23 cellular contexts compared by ENCODE assay signal in the genomic region with DNA sequence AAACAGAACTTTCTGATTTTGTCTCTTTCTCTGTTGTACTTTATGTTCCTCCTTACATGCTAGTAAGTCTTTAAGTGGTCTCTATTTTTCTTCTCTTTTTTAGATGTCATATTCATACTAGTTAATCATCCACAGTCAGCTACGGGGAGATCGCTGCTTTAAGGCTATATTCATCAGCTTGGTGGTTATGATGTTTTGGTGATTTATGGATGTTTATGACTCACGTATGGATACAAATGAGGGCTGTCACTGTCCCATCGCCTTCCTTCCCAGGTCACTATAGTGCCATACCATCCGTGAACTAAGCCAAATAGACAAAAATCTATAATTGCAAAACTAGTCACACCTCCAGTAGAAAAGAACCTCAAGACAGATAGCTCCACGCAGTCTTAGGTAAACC.
"Had no signal": no experiment of that assay in that cellular context is flagged by ENCODE, and none has a peak within 500 bp of the region (broad histone marks: within the 10 kb centered on the region; RNA-seq: fewer than 3 reads in every experiment).

No MANE protein-coding gene starts in this region.

- H3K27me3 ChIP-seq: brain microvascular endothelial cell, cardiac muscle cell, SJCRH30 had no signal

- H3K9me3 ChIP-seq: SJCRH30 had no signal

- DNase-seq: activated CD4-positive, alpha-beta T cell treated with anti-CD3 and anti-CD28 coated beads for 48 hours; activated CD4-positive, alpha-beta T cell treated with anti-CD3 and anti-CD28 coated beads, Interleukin-2, amount 50 U/mL, for 4 hours; activated CD4-positive, CD25-positive, alpha-beta regulatory T cell treated with anti-CD3 and anti-CD28 coated beads, Interleukin-2, amount 50 U/mL, for 72 hours; activated CD8-positive, alpha-beta T cell treated with anti-CD3 and anti-CD28 coated beads, Interleukin-2, amount 10 ng/mL, durations not matched to agents 7 days and 5 days; activated effector memory CD4-positive, alpha-beta T cell treated with Interleukin-2 at 50 U/mL for 16 hours; activated naive CD4-positive, alpha-beta T cell; activated T-cell treated with anti-CD3 and anti-CD28 coated beads, Interleukin-2, amount 50 U/mL, for 24 hours; Karpas-422; NCI-H1048; NCI-H146; NCI-H1930; NCI-H2171; NCI-H345; NCI-H510A; NCI-H526 treated with DMSO at 0.1 percent for 48 hours; NCI-H82; Right ventricle myocardium superior; SJCRH30 had no signal

- H3K4me3 ChIP-seq: cardiac muscle cell, SJCRH30 had no signal

- ATAC-seq: activated CD8-positive, alpha-beta T cell treated with anti-CD3 and anti-CD28 coated beads, Interleukin-2, amount 10 ng/mL, durations not matched to agents 7 days and 5 days; Panc1; WTC11 had no signal

- H3K27ac ChIP-seq: brain microvascular endothelial cell, cardiac muscle cell, RWPE1, SJCRH30 had no signal

- H3K36me3 ChIP-seq: brain microvascular endothelial cell, cardiac muscle cell, SJCRH30 had no signal

- H3K4me1 ChIP-seq: SJCRH30 had no signal
